Comparison of ENCODE assay signal across 1 cellular context in genomic region chr21:44878053-44878982, GRCh38.
A peak's percentile ranks its signal among the peaks of the same experiment; 100 is the strongest.
TF ChIP-seq lines count a peak whose summit lies in the region.

No MANE protein-coding gene starts in this region.

TF ChIP-seq in HepG2, 621 proteins besides CTCF, POLR2A, EP300 and RAD21 (continued from another document and continues in another):
- TF ChIP-seq ZGPAT (CRISPR knock-in tag; IDR thresholded peaks at IDR 0.05) (peak; percentile 81), SMAD9 (CRISPR knock-in tag; IDR thresholded peaks at IDR 0.05) (no peak), GABPB1 (CRISPR knock-in tag; IDR thresholded peaks at IDR 0.05) (peak; percentile 70; the same call in 1 of the 2 replicates), ZNF234 (CRISPR knock-in tag; conservative IDR thresholded peaks at IDR 0.05) (no peak), ZNF598 (CRISPR knock-in tag; IDR thresholded peaks at IDR 0.05; ENCODE audit: borderline replicate concordance) (0 out of 2 replicates have a peak, but pooled peaks have one; percentile 23), POLR2G (IDR thresholded peaks at IDR 0.05; ENCODE audit: low read depth, low read length) (peak; percentile 47), ZSCAN20 (CRISPR knock-in tag; IDR thresholded peaks at IDR 0.05; ENCODE audit: borderline replicate concordance) (no peak), HOXA3 (CRISPR knock-in tag; IDR thresholded peaks at IDR 0.05) (peak; percentile 64; the same call in 1 of the 2 replicates), MBNL3 (CRISPR knock-in tag; conservative IDR thresholded peaks at IDR 0.05) (no peak), ZNF7 (CRISPR knock-in tag; IDR thresholded peaks at IDR 0.05) (no peak), ZNF777 (CRISPR knock-in tag; IDR thresholded peaks at IDR 0.05) (no peak), FOXA3 (CRISPR knock-in tag; IDR thresholded peaks at IDR 0.05) (peak; percentile 78), ZNF10 (CRISPR knock-in tag; IDR thresholded peaks at IDR 0.05; ENCODE audit: borderline replicate concordance, low read depth) (no peak), ZBTB26 (CRISPR knock-in tag; IDR thresholded peaks at IDR 0.05; ENCODE audit: borderline replicate concordance) (0 out of 2 replicates have a peak, but pooled peaks have one; percentile 36), GATA4 (IDR thresholded peaks at IDR 0.05; ENCODE audit: borderline replicate concordance, low read depth) (peak; percentile 73; the same call in 1 of the 2 replicates), BRCA1 (CRISPR knock-in tag; IDR thresholded peaks at IDR 0.05) (no peak), POGZ (CRISPR knock-in tag; IDR thresholded peaks at IDR 0.05) (peak; percentile 42; the same call in 1 of the 2 replicates), ZNF253 (CRISPR knock-in tag; IDR thresholded peaks at IDR 0.05; ENCODE audit: borderline replicate concordance) (no peak), KLF15 (CRISPR knock-in tag; IDR thresholded peaks at IDR 0.05; ENCODE audit: borderline replicate concordance) (no peak), FOXA1 (IDR thresholded peaks at IDR 0.05) (no peak), FOXA1 (CRISPR knock-in tag; IDR thresholded peaks at IDR 0.05) (peak; percentile 68), ZNF280D (CRISPR knock-in tag; IDR thresholded peaks at IDR 0.05) (peak; percentile 39; the same call in 1 of the 2 replicates), HDAC6 (IDR thresholded peaks at IDR 0.05; ENCODE audit: low read depth, low read length) (no peak), ZMYM3 (CRISPR knock-in tag; IDR thresholded peaks at IDR 0.05) (no peak), MXD4 (CRISPR knock-in tag; IDR thresholded peaks at IDR 0.05) (no peak), MTA1 (CRISPR knock-in tag; IDR thresholded peaks at IDR 0.05; ENCODE audit: borderline replicate concordance) (no peak), KDM3A (CRISPR knock-in tag; IDR thresholded peaks at IDR 0.05; ENCODE audit: low read depth) (no peak), CCAR2 (optimal IDR thresholded peaks at IDR 0.05; ENCODE audit: low read depth, low read length) (no peak), WIZ (CRISPR knock-in tag; IDR thresholded peaks at IDR 0.05) (no peak), ZNF639 (CRISPR knock-in tag; conservative IDR thresholded peaks at IDR 0.05) (0 out of 2 replicates have a peak, but pooled peaks have one; percentile 23), TAF1 (CRISPR knock-in tag; IDR thresholded peaks at IDR 0.05) (peak; percentile 43; the same call in 1 of the 2 replicates), KAT2B (IDR thresholded peaks at IDR 0.05; ENCODE audit: borderline replicate concordance, low read depth, low read length) (no peak), ZNF337 (CRISPR knock-in tag; IDR thresholded peaks at IDR 0.05; ENCODE audit: borderline replicate concordance, low read depth) (no peak), KLF13 (CRISPR knock-in tag; IDR thresholded peaks at IDR 0.05) (no peak), GABPA (IDR thresholded peaks at IDR 0.05; ENCODE audit: low read depth, low read length) (no peak), GABPA (CRISPR knock-in tag; IDR thresholded peaks at IDR 0.05; ENCODE audit: low read depth) (no peak), RAD51 (IDR thresholded peaks at IDR 0.05; ENCODE audit: borderline replicate concordance) (no peak), HNRNPK (IDR thresholded peaks at IDR 0.05; ENCODE audit: low read depth, low read length, poor library complexity, severe bottlenecking) (no peak), ZNF441 (CRISPR knock-in tag; IDR thresholded peaks at IDR 0.05; ENCODE audit: borderline replicate concordance) (no peak), KLF6 (CRISPR knock-in tag; IDR thresholded peaks at IDR 0.05) (no peak; the same call in 1 of the 2 replicates), MEF2D (CRISPR knock-in tag; IDR thresholded peaks at IDR 0.05) (peak; percentile 47; the same call in 1 of the 2 replicates), MAFG (CRISPR knock-in tag; IDR thresholded peaks at IDR 0.05) (no peak), ZNF24 (IDR thresholded peaks at IDR 0.05) (no peak), SMC3 (IDR thresholded peaks at IDR 0.05; ENCODE audit: low read length) (no peak), REL (CRISPR knock-in tag; conservative IDR thresholded peaks at IDR 0.05) (no peak), MLXIP (CRISPR knock-in tag; IDR thresholded peaks at IDR 0.05; ENCODE audit: borderline replicate concordance) (no peak), TEF (CRISPR knock-in tag; IDR thresholded peaks at IDR 0.05) (no peak)
- TF ChIP-seq, protein P1, sequence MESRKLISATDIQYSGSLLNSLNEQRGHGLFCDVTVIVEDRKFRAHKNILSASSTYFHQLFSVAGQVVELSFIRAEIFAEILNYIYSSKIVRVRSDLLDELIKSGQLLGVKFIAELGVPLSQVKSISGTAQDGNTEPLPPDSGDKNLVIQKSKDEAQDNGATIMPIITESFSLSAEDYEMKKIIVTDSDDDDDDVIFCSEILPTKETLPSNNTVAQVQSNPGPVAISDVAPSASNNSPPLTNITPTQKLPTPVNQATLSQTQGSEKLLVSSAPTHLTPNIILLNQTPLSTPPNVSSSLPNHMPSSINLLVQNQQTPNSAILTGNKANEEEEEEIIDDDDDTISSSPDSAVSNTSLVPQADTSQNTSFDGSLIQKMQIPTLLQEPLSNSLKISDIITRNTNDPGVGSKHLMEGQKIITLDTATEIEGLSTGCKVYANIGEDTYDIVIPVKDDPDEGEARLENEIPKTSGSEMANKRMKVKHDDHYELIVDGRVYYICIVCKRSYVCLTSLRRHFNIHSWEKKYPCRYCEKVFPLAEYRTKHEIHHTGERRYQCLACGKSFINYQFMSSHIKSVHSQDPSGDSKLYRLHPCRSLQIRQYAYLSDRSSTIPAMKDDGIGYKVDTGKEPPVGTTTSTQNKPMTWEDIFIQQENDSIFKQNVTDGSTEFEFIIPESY (CRISPR knock-in tag; IDR thresholded peaks at IDR 0.05), result peak; percentile 89
- TF ChIP-seq, protein P2, sequence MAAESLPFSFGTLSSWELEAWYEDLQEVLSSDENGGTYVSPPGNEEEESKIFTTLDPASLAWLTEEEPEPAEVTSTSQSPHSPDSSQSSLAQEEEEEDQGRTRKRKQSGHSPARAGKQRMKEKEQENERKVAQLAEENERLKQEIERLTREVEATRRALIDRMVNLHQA (CRISPR knock-in tag; IDR thresholded peaks at IDR 0.05), result no peak
- TF ChIP-seq, protein P3, sequence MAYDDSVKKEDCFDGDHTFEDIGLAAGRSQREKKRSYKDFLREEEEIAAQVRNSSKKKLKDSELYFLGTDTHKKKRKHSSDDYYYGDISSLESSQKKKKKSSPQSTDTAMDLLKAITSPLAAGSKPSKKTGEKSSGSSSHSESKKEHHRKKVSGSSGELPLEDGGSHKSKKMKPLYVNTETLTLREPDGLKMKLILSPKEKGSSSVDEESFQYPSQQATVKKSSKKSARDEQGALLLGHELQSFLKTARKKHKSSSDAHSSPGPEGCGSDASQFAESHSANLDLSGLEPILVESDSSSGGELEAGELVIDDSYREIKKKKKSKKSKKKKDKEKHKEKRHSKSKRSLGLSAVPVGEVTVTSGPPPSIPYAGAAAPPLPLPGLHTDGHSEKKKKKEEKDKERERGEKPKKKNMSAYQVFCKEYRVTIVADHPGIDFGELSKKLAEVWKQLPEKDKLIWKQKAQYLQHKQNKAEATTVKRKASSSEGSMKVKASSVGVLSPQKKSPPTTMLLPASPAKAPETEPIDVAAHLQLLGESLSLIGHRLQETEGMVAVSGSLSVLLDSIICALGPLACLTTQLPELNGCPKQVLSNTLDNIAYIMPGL (CRISPR knock-in tag; IDR thresholded peaks at IDR 0.05; ENCODE audit: borderline replicate concordance in 1 of 2, low read depth in 1 of 2), result no peak; a peak in 1 of 4 replicates
- TF ChIP-seq, protein P4, sequence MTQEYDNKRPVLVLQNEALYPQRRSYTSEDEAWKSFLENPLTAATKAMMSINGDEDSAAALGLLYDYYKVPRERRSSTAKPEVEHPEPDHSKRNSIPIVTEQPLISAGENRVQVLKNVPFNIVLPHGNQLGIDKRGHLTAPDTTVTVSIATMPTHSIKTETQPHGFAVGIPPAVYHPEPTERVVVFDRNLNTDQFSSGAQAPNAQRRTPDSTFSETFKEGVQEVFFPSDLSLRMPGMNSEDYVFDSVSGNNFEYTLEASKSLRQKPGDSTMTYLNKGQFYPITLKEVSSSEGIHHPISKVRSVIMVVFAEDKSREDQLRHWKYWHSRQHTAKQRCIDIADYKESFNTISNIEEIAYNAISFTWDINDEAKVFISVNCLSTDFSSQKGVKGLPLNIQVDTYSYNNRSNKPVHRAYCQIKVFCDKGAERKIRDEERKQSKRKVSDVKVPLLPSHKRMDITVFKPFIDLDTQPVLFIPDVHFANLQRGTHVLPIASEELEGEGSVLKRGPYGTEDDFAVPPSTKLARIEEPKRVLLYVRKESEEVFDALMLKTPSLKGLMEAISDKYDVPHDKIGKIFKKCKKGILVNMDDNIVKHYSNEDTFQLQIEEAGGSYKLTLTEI (CRISPR knock-in tag; conservative IDR thresholded peaks at IDR 0.05), result no peak
